Comparison of ENCODE assay signal across 17 cellular contexts in the genomic region with DNA sequence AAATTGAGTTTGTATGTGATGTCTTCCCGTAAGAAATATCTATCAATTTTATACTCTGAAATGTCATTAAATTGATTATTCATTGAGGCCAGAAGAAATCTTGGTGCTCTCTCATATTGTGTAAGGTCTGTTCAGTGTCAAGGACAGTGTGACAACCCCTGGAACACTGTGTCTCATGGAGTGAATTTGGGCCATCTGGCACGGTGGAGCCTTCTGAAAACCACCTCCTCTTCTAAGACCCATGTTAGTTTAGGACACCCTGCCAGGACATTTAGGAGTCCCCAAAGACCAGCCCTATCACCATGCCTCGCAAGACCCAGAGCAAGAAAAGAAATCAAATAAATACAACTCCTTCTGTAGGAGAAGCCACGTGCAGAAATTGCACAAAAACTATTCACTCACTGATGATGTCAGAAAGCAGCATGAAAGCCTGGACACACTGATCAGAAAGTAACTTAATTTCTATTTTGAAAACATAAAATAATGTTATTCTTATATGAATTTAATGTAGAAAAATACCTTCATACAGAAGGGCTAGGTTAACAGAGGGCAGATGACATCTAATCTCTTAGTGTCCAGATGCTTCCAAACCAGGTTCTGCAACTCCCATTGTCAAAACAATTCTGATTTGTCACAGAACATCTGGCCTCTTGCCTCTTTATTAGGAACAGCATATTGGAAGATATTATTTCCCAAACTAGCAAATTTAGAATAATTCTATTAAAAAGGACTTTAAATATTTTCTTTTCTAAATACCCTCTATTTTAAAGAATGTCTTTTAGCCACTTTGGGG.
"Had no signal": no experiment of that assay in that cellular context is flagged by ENCODE, and none has a peak within 500 bp of the region (broad histone marks: within the 10 kb centered on the region; RNA-seq: fewer than 3 reads in every experiment).

No MANE protein-coding gene starts in this region.

- H3K4me3 ChIP-seq: lung, right lobe of liver, spleen, transverse colon had no signal

- ATAC-seq: activated T-helper 17 cell treated with anti-CD3 and anti-CD28 coated beads, Interleukin-2, amount 50 U/mL, for 72 hours; effector memory CD8-positive, alpha-beta T cell; right lobe of liver; stimulated activated memory B cell treated with anti-CD40 and anti-IgM and Interleukin-4, amounts not matched to agents 10 μg/mL and 1 μg/mL and 100 μg/mL, for 72 hours had no signal

- H3K9me3 ChIP-seq: right lobe of liver had no signal

- H3K4me1 ChIP-seq: right lobe of liver, spleen, transverse colon had no signal

- H3K27me3 ChIP-seq: right lobe of liver, spleen, transverse colon had no signal

- H3K27ac ChIP-seq: epithelial cell of prostate, right lobe of liver, spleen, transverse colon had no signal

- DNase-seq: activated CD4-positive, alpha-beta T cell treated with anti-CD3 and anti-CD28 coated beads, Interleukin-2, amount 10 ng/mL, durations not matched to agents 7 days and 5 days; activated CD4-positive, CD25-positive, alpha-beta regulatory T cell; activated CD8-positive, alpha-beta memory T cell treated with anti-CD3 and anti-CD28 coated beads for 24 hours; activated naive CD4-positive, alpha-beta T cell treated with anti-CD3 and anti-CD28 coated beads for 36 hours; activated T-cell treated with anti-CD3 and anti-CD28 coated beads for 4 hours; effector memory CD8-positive, alpha-beta T cell; hypothalamus; naive B cell; right lobe of liver; spleen; stimulated activated CD4-positive, alpha-beta T cell treated with anti-CD3 and anti-CD28 coated beads, Interleukin-1b, Interleukin-23, amount 100 ng/mL, for 48 hours; T-helper 2 cell; transverse colon had no signal

- H3K36me3 ChIP-seq: right lobe of liver, spleen, transverse colon had no signal
